Comparison of ENCODE assay signal across 8 cellular contexts in genomic region chr5:76641514-76642120, GRCh38. TPM values are rescaled to one million over a fixed set of nuclear protein-coding genes. Genes with fewer than 3 reads are reported as not detected.
DNase-seq lines count a peak whose midpoint lies in the region; ATAC-seq, FAIRE-seq and TF ChIP-seq lines count a peak whose summit lies in the region.

No MANE protein-coding gene starts in this region.

- H3K36me3 Mint-ChIP-seq in type B pancreatic cell, result no peaks in the 10 kb centered on the region

- no peak overlapping the region for H3K27ac ChIP-seq in esophagus muscularis mucosa (replicated peaks in 1 of 4)
- no peak overlapping the region for H3K27ac ChIP-seq in neutrophil

- POLR2A ChIA-PET in AG04449 (lab: Yijun Ruan, JAX), result no interaction called here

- peak; percentile 60 for TF ChIP-seq CTCF in AG04449 (IDR thresholded peaks at IDR 0.05; ENCODE audit: insufficient read depth, low read length, missing control alignments)
- TF ChIP-seq CTCF in esophagus muscularis mucosa (IDR thresholded peaks at IDR 0.05), result peak; percentile 41 to 52 (median 43)
- TF ChIP-seq CTCF in neutrophil (IDR thresholded peaks at IDR 0.05), result peak; percentile 38
- peak; percentile 87 for TF ChIP-seq CTCF in type B pancreatic cell (conservative IDR thresholded peaks at IDR 0.05)

- H3K27me3 Mint-ChIP-seq in type B pancreatic cell, result no peaks in the 10 kb centered on the region

- ATAC-seq in HG02588 (IDR thresholded peaks at IDR 0.05; ENCODE audit: unreplicated experiment), result no peak

- no peak overlapping the region for H3K27ac Mint-ChIP-seq in type B pancreatic cell

- no peak for TF ChIP-seq EP300 in esophagus muscularis mucosa (IDR thresholded peaks at IDR 0.05)

- H3K4me1 Mint-ChIP-seq in type B pancreatic cell (ENCODE audit: unreplicated experiment), result peaks cover 4% of the 10 kb centered on the region

- H3K4me3 Mint-ChIP-seq in type B pancreatic cell, result no peak overlapping the region

- no peak for DNase-seq in AG04449 (ENCODE audit: low read depth, low spot score)
- peak; percentile 27 for DNase-seq in GM19239 (ENCODE audit: insufficient read length, low spot score)
- peak; percentile 87 for DNase-seq in OCI-M1 (lab: John Stamatoyannopoulos, UW)
- DNase-seq in activated T-cell treated with anti-CD3 and anti-CD28 coated beads for 1 hour (ENCODE audit: low read depth), result peak; percentile 51
- no peak for DNase-seq in esophagus muscularis mucosa (ENCODE audit: extremely low spot score)
- no peak for DNase-seq in type B pancreatic cell (ENCODE audit: extremely low spot score, unreplicated experiment)

- peak; percentile 84 for FAIRE-seq in GM19239 (lab: Jason Lieb, UNC)

- H3K4me1 ChIP-seq in esophagus muscularis mucosa (no peaks in the 10 kb centered on the region), neutrophil (ENCODE audit: control insufficient read depth in 1 of 2, insufficient read depth in 1 of 2, low read depth in 1 of 2, low read length in 1 of 2) (peaks cover 0 to 9% of the 10 kb centered on the region in 2 experiments)

- TF ChIP-seq POLR2A in esophagus muscularis mucosa (IDR thresholded peaks at IDR 0.05; ENCODE audit: low read depth), result no peak

- CTCF ChIA-PET in AG04449 (lab: Yijun Ruan, JAX), result interaction anchor here (0.7 to 5.5 kb wide), 19 partner anchors 10 to 375 kb away, joined by 3 to 288 read pairs (median 4); partner anchors contain the start of gene F2RL2

- H3K27me3 ChIP-seq in esophagus muscularis mucosa, result no peaks in the 10 kb centered on the region
- no peaks in the 10 kb centered on the region for H3K27me3 ChIP-seq in neutrophil

- H3K9me3 ChIP-seq in esophagus muscularis mucosa, result no peaks in the 10 kb centered on the region
- no peaks in the 10 kb centered on the region for H3K9me3 ChIP-seq in neutrophil

- H3K36me3 ChIP-seq in esophagus muscularis mucosa, result no peaks in the 10 kb centered on the region
- peaks cover 54% of the 10 kb centered on the region for H3K36me3 ChIP-seq in neutrophil

- 15% methylated on average over 1 of the region's 1 CpG for WGBS in esophagus muscularis mucosa

- H3K4me3 ChIP-seq in AG04449 (ENCODE audit: low read depth, low read length), result no peak overlapping the region
- no peak overlapping the region for H3K4me3 ChIP-seq in esophagus muscularis mucosa
- no peak overlapping the region for H3K4me3 ChIP-seq in neutrophil (ENCODE audit: low read depth in 1 of 2, low read length in 1 of 2)

- H3K9me3 Mint-ChIP-seq in type B pancreatic cell, result no peaks in the 10 kb centered on the region

- intact Hi-C loops in esophagus muscularis mucosa (cut with DNase I), result loop anchor here (2.0 kb wide), 1 partner anchor 39 kb away; no protein-coding TSS in a partner anchor

RNA-seq across cellular contexts. Expression of gene F2RL2, which starts 18.4 kb away (rescaled TPM):
- 1 to 10 TPM; 2.8 to 7.1 (median 4.6) TPM for total RNA-seq in esophagus muscularis mucosa
- total RNA-seq in type B pancreatic cell (ENCODE audit: low replicate concordance), result 0.29 and 5.1 TPM in 2 replicates

Comparison
In these comparisons a context has a peak if more than half of its experiments do, and no peak if none do; other contexts are left out.
1. DNase-seq: peak in GM19239 (single experiment), OCI-M1 (single experiment) and activated T-cell treated with anti-CD3 and anti-CD28 coated beads for 1 hour (single experiment); none in AG04449 (single experiment), esophagus muscularis mucosa (single experiment) and type B pancreatic cell (single experiment).
2. Peak in every context shown above with its lines, with median percentiles within 50 percentile points of each other: CTCF ChIP-seq.